ENCODE assay signal across 8 cellular contexts in the genomic region with DNA sequence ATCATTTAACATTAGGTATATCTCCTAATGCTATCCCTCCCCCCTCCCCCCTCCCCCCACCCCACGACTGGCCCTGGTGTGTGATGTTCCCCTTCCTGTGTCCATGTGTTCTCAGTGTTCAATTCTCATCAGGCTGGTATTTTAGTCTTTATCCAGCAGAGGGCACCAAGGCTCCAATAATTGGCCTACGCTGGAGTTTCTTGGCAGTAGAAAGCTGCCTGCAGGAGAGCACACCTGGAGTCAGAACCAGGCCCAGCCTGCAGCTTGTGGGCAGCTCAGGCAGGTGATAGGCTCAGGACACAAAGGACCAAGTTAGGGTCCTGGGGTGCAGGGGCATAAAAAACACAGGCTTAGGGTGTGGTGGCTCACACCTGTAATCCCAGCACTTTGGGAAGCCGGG. TPM values are rescaled to one million over a fixed set of nuclear protein-coding genes. Genes with fewer than 3 reads are reported as not detected.
DNase-seq lines count a peak whose midpoint lies in the region; ATAC-seq and TF ChIP-seq lines count a peak whose summit lies in the region.
"Not testable (repeated sequence)": the region's sequence is repeated elsewhere in the genome, so short reads cannot be mapped to it uniquely, and the experiment has no call there.

No MANE protein-coding gene starts in this region.

- H3K4me3 ChIP-seq in BE2C (ENCODE audit: low read depth, low read length) = not testable (repeated sequence)

- H3K27me3 ChIP-seq in BE2C = not testable (repeated sequence)

- DNase-seq in BE2C (peak; percentile 68), H4 (ENCODE audit: low spot score) (peak; percentile 68), NCI-H1694 (lab: John Stamatoyannopoulos, UW) (peak; percentile 44), SIG-M5 treated with dmso at 0.1 percent for 504 hours (lab: John Stamatoyannopoulos, UW; ENCODE audit: unreplicated experiment) (peak; percentile 52), epithelial cell of prostate (ENCODE audit: low read depth, low spot score) (peak; percentile 8), left lobe of liver (ENCODE audit: low spot score) (peak; percentile 65)
- peak; percentile 48 to 52 for DNase-seq in activated T-cell treated with anti-CD3 and anti-CD28 coated beads, Interleukin-2, amount 50 U/mL, for 48 hours
- DNase-seq in stimulated activated CD4-positive, alpha-beta T cell treated with anti-CD3 and anti-CD28 coated beads, Interleukin-15, amount 100 ng/mL, for 24 hours = peak; percentile 52

- not testable (repeated sequence) for H3K9me3 ChIP-seq in BE2C

- H3K4me1 ChIP-seq in BE2C = peaks cover 11% of the 10 kb centered on the region

- H3K36me3 ChIP-seq in BE2C = not testable (repeated sequence)

- TF ChIP-seq CTCF in BE2C (IDR thresholded peaks at IDR 0.05; ENCODE audit: low read depth, low read length) = peak; percentile 71

- not testable (repeated sequence) for H3K27ac ChIP-seq in epithelial cell of prostate

- ATAC-seq in left lobe of liver = peak; percentile 97

RNA-seq across cellular contexts. Expression of a gene that starts 49.2 kb away (rescaled TPM):
- 20.1 TPM for polyA plus RNA-seq in BE2C (2012; ENCODE audit: insufficient read depth, insufficient read length, low read depth)
- 64.5 and 67.1 TPM in 2 replicates for total RNA-seq in H4 (2014; rRNA removed; shearing (Covaris generic))
- 547 TPM for total RNA-seq in left lobe of liver

Comparison
In these comparisons a context has a peak if more than half of its experiments do, and no peak if none do; other contexts are left out.
1. DNase-seq: peak in every context shown above with its lines; median percentile 68 in BE2C; 68 in H4; 65 in left lobe of liver; 52 in SIG-M5 treated with dmso at 0.1 percent for 504 hours; 52 in stimulated activated CD4-positive, alpha-beta T cell treated with anti-CD3 and anti-CD28 coated beads, Interleukin-15, amount 100 ng/mL, for 24 hours; 50 in activated T-cell treated with anti-CD3 and anti-CD28 coated beads, Interleukin-2, amount 50 U/mL, for 48 hours; 44 in NCI-H1694; 8 in epithelial cell of prostate.